17 cellular contexts compared by ENCODE assay signal in the genomic region with DNA sequence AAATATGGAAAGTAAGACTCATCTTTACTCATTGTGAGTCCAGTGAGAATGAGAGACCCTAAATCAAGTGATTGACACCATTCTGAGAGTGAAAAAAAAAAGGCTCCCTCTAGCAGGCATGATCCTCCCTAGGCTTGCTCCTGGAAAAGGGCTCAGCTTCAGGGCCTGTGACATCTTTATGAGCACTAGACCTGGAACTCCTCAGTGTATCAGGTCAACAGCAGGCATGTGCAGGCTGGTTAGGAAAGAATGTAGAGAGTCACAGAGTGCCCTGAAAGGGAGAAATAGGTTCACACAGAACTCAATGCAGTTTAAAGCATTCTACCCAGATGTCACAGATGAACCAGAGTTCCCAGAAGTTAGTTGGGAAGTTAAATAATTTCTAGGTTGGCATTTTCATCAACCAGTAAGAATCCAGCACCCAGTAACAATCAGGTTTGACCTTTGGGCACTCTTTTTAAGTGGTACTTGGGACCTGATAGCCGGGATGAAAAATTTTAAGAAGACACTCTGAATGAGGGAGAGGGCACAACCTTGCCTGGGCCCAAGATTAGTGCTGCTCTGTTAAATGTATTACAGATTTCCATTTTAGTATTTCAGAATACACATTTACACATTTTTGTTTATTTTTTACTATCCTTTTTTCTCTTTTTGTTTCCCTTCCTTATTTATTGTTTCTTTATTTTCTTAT.
DNase-seq lines count a peak whose midpoint lies in the region; ATAC-seq, FAIRE-seq and TF ChIP-seq lines count a peak whose summit lies in the region.
"Had no signal": no experiment of that assay in that cellular context is flagged by ENCODE, and none has a peak within 500 bp of the region (broad histone marks: within the 10 kb centered on the region; RNA-seq: fewer than 3 reads in every experiment).

No MANE protein-coding gene starts in this region.

- no peaks in the 10 kb centered on the region for H3K79me1 ChIP-seq in H1 (ENCODE audit: low read depth, low read length)

- H3K9ac ChIP-seq in H1 (replicated peaks in 1 of 4; ENCODE audit: extremely low read depth in 1 of 4, low read depth in 3 of 4, low read length in 3 of 4) = no peak overlapping the region
- no peak overlapping the region for H3K9ac ChIP-seq in neural progenitor cell

- 58% methylated on average over 1 of the region's 1 CpG for WGBS in right cardiac atrium
- WGBS in H1 (ENCODE audit: extremely low coverage in 1 of 2, insufficient coverage in 1 of 2, insufficient read length in 1 of 2, insufficient replicate concordance in 2 of 2, low coverage in 1 of 2, low lambda C conversion rate in 2 of 2, missing lambda C conversion rate in 1 of 2), 2 experiments = 88% methylated on average over 1 of the region's 1 CpG; no CpG with 5 or more reads in 1 of the 2 experiments

- no peak overlapping the region for H3K18ac ChIP-seq in H1 (ENCODE audit: extremely low read depth, low read length)

- H3K4me1 ChIP-seq in cardiac muscle cell (ENCODE audit: low read depth) = peaks cover 9% of the 10 kb centered on the region
- H3K4me1 ChIP-seq in right cardiac atrium (ENCODE audit: control insufficient read depth, insufficient read depth, low read length) = no peaks in the 10 kb centered on the region
- H3K4me1 ChIP-seq in H1 (replicated peaks in 1 of 4; ENCODE audit: control insufficient read depth in 3 of 4, insufficient read depth in 4 of 4, low read length in 3 of 4) = no peaks in the 10 kb centered on the region
- no peaks in the 10 kb centered on the region for H3K4me1 ChIP-seq in neural progenitor cell

- no peak overlapping the region for H3K23ac ChIP-seq in H1 (ENCODE audit: insufficient read length)

- no peak overlapping the region for H2AK5ac ChIP-seq in H1 (ENCODE audit: low read depth, low read length)

- H4K5ac ChIP-seq in H1 (ENCODE audit: insufficient read length, low read depth, low read length) = no peak overlapping the region

- no peak for TF ChIP-seq EP300 in H1 (IDR thresholded peaks at IDR 0.05; ENCODE audit: borderline replicate concordance in 1 of 2, low read depth in 2 of 2, low read length in 2 of 2)

- CTCF ChIA-PET in H1 (lab: Charles Lee; ENCODE audit: partially characterized antibody) = no interaction called here

- no peak overlapping the region for H3K4me2 ChIP-seq in H1 (ENCODE audit: insufficient read depth in 1 of 2, low read depth in 2 of 2, low read length in 2 of 2)
- H3K4me2 ChIP-seq in neural progenitor cell = no peak overlapping the region

- no peaks in the 10 kb centered on the region for H3K4me1 Mint-ChIP-seq in neural progenitor cell
- H3K4me1 Mint-ChIP-seq: B cell had no signal

- H4K8ac ChIP-seq in H1 (ENCODE audit: extremely low read depth, insufficient read depth, low read length) = no peak overlapping the region

- no peak for FAIRE-seq in H1 (lab: Jason Lieb, UNC)
- FAIRE-seq: A204.1, H54 had no signal

- H3K27me3 Mint-ChIP-seq in neural progenitor cell (ENCODE audit: insufficient read depth, low read depth) = no peaks in the 10 kb centered on the region
- H3K27me3 Mint-ChIP-seq: B cell; CD4-positive, alpha-beta T cell had no signal

- H2BK15ac ChIP-seq in H1 (ENCODE audit: low read length) = no peak overlapping the region

- H3K9me3 ChIP-seq in cardiac muscle cell (ENCODE audit: low read depth) (no peaks in the 10 kb centered on the region), right cardiac atrium (ENCODE audit: control insufficient read depth, low read length) (no peaks in the 10 kb centered on the region), H1 (ENCODE audit: insufficient read depth in 2 of 2, low read depth in 1 of 2, low read length in 1 of 2) (no peaks in the 10 kb centered on the region), neural progenitor cell (ENCODE audit: low read depth) (no peaks in the 10 kb centered on the region)

- H3K56ac ChIP-seq in H1 (replicated peaks; ENCODE audit: insufficient read length, low read depth, low read length) = no peak overlapping the region

- no peaks in the 10 kb centered on the region for H3K23me2 ChIP-seq in H1 (ENCODE audit: low read depth, low read length)

- H4K20me1 ChIP-seq in H1 (replicated peaks in 1 of 2; ENCODE audit: control insufficient read depth in 1 of 2, insufficient read depth in 2 of 2, low read length in 2 of 2) = no peaks in the 10 kb centered on the region
- H4K20me1 ChIP-seq in neural progenitor cell (ENCODE audit: low read depth) = no peaks in the 10 kb centered on the region

- no peak overlapping the region for H3K27ac Mint-ChIP-seq in neural progenitor cell
- H3K27ac Mint-ChIP-seq: B cell; CD4-positive, alpha-beta T cell had no signal

- H3K27me3 ChIP-seq in cardiac muscle cell = no peaks in the 10 kb centered on the region
- H3K27me3 ChIP-seq in right cardiac atrium (ENCODE audit: control insufficient read depth, insufficient read depth) = no peaks in the 10 kb centered on the region
- peaks cover 0 to 1% (median 0%) of the 10 kb centered on the region in 4 experiments; a peak in 1 of 7 replicates for H3K27me3 ChIP-seq in H1 (replicated peaks in 1 of 4; ENCODE audit: control insufficient read depth in 3 of 4, extremely low read depth in 1 of 4, insufficient read depth in 3 of 4, low read length in 3 of 4)
- no peaks in the 10 kb centered on the region for H3K27me3 ChIP-seq in neural progenitor cell

- H4K91ac ChIP-seq in H1 (replicated peaks; ENCODE audit: insufficient read length, low read length) = no peak overlapping the region

- DNase-seq in cardiac muscle cell (ENCODE audit: low read depth in 1 of 2, low spot score in 1 of 2) = peak in 1 of 2 donors; percentile 30
- DNase-seq in right cardiac atrium = no peak
- no peak for DNase-seq in H1 (ENCODE audit: low read depth in 1 of 2, low spot score in 2 of 2)
- DNase-seq in left ventricle myocardium superior = no peak
- DNase-seq in neural progenitor cell (ENCODE audit: low spot score) = no peak
- no peak for DNase-seq in stimulated activated naive CD8-positive, alpha-beta T cell treated with anti-CD3 and anti-CD28 coated beads, Interleukin-15, Interleukin-2, amounts not matched to agents 100 U/mL and 50 U/mL, for 24 hours
- DNase-seq in NCI-H524 treated with DMSO at 0.1 percent for 48 hours (lab: John Stamatoyannopoulos, UW) = no peak
- DNase-seq: C1 segment of cervical spinal cord; Calu3; CD4-positive, alpha-beta T cell; DMS 273 treated with DMSO at 0.1 percent for 48 hours had no signal

- peak overlapping the region; percentile 9; the same call in 1 of the 2 replicates for H2AFZ ChIP-seq in H1 (ENCODE audit: low read length)
- peak overlapping the region; percentile 34 for H2AFZ ChIP-seq in neural progenitor cell (replicated peaks)

- TF ChIP-seq CTCF in cardiac muscle cell (IDR thresholded peaks at IDR 0.05; ENCODE audit: low read depth, low read length) (no peak), H1 (IDR thresholded peaks at IDR 0.05; ENCODE audit: control extremely low read depth in 1 of 3, insufficient read depth in 1 of 3, low read depth in 1 of 3, low read length in 3 of 3) (no peak), neural progenitor cell (IDR thresholded peaks at IDR 0.05) (no peak)

- no peaks in the 10 kb centered on the region for H3K36me3 Mint-ChIP-seq in neural progenitor cell

- intact Hi-C loops in right cardiac atrium (cut with DNase I) (no loop called here), left ventricle myocardium superior (cut with micrococcal nuclease) (no loop called here)

- no peak overlapping the region for H2BK120ac ChIP-seq in H1 (replicated peaks; ENCODE audit: low read depth, low read length)

- TF ChIP-seq RAD21 in H1 (IDR thresholded peaks at IDR 0.05 in 1 of 2, conservative IDR thresholded peaks at IDR 0.05 in 1 of 2; ENCODE audit: low read depth in 2 of 2, low read length in 2 of 2) = no peak

- H3K79me2 ChIP-seq in H1 (ENCODE audit: control insufficient read depth in 1 of 2, insufficient read depth in 2 of 2, low read length in 2 of 2) = no peaks in the 10 kb centered on the region
- H3K79me2 ChIP-seq in neural progenitor cell (ENCODE audit: low read depth) = no peaks in the 10 kb centered on the region

- POLR2A ChIA-PET in H1 (lab: Charles Lee; ENCODE audit: partially characterized antibody) = no interaction called here

- no peak for ATAC-seq in right cardiac atrium
- ATAC-seq in left ventricle myocardium superior = peak; percentile 76
- no peak for ATAC-seq in GM21423 (IDR thresholded peaks at IDR 0.05; ENCODE audit: unreplicated experiment)
- ATAC-seq in stimulated activated naive CD8-positive, alpha-beta T cell treated with anti-CD3 and anti-CD28 coated beads, Interleukin-15, Interleukin-2, amounts not matched to agents 100 U/mL and 50 U/mL, for 24 hours = no peak
- ATAC-seq: HCT116 had no signal

- TF ChIP-seq POLR2A in H1 (IDR thresholded peaks at IDR 0.05; ENCODE audit: control extremely low read depth in 1 of 2, low read depth in 2 of 2, low read length in 2 of 2) = no peak

- H3K9me3 Mint-ChIP-seq in neural progenitor cell = peaks cover 8% of the 10 kb centered on the region

- H3K36me3 ChIP-seq in cardiac muscle cell = no peaks in the 10 kb centered on the region
- H3K36me3 ChIP-seq in H1 (ENCODE audit: control insufficient read depth in 2 of 4, insufficient read depth in 4 of 4, low read length in 3 of 4) = no peaks in the 10 kb centered on the region
- no peaks in the 10 kb centered on the region for H3K36me3 ChIP-seq in neural progenitor cell

- H3K4me3 ChIP-seq in cardiac muscle cell (no peak overlapping the region), right cardiac atrium (ENCODE audit: low read length) (no peak overlapping the region), H1 (ENCODE audit: extremely low read depth in 1 of 4, insufficient read depth in 2 of 4, low read depth in 3 of 4, low read length in 4 of 4) (no peak overlapping the region), neural progenitor cell (no peak overlapping the region)

- no peak overlapping the region for H3K4ac ChIP-seq in H1 (replicated peaks; ENCODE audit: insufficient read length, low read depth, low read length)

- no peak overlapping the region for H2BK5ac ChIP-seq in H1 (ENCODE audit: low read depth, low read length)

- H3F3A ChIP-seq in neural progenitor cell (ENCODE audit: low read depth) = no peaks in the 10 kb centered on the region

- H3K14ac ChIP-seq in H1 (ENCODE audit: insufficient read length) = no peak overlapping the region

- no peak overlapping the region for H2BK12ac ChIP-seq in H1 (ENCODE audit: low read depth, low read length)

- H3K4me3 Mint-ChIP-seq in neural progenitor cell = no peak overlapping the region
- H3K4me3 Mint-ChIP-seq: B cell; CD4-positive, alpha-beta T cell had no signal

- H3K27ac ChIP-seq in cardiac muscle cell (peak overlapping the region; percentile 62), right cardiac atrium (ENCODE audit: low read length) (no peak overlapping the region), H1 (ENCODE audit: low read depth, low read length) (no peak overlapping the region), neural progenitor cell (no peak overlapping the region)
- H3K27ac ChIP-seq: HL-60 had no signal

- H2BK20ac ChIP-seq in H1 (ENCODE audit: low read length) = no peak overlapping the region; the same call in 1 of the 2 replicates

TF ChIP-seq in H1, 55 proteins besides CTCF, POLR2A, EP300 and RAD21 (continues in another document):
- TF ChIP-seq HDAC6 (IDR thresholded peaks at IDR 0.05; ENCODE audit: low read depth, low read length) (no peak), SUZ12 (IDR thresholded peaks at IDR 0.05; ENCODE audit: low read length) (no peak), NANOG (IDR thresholded peaks at IDR 0.05; ENCODE audit: insufficient read depth, low read depth, low read length, poor library complexity, severe bottlenecking) (no peak), RBBP5 (IDR thresholded peaks at IDR 0.05; ENCODE audit: borderline replicate concordance, low read depth, low read length) (no peak)
